ENCODE assay signal across 18 cellular contexts in genomic region chr10:43260911-43261577, GRCh38.
"Had no signal": no experiment of that assay in that cellular context is flagged by ENCODE, and none has a peak within 500 bp of the region (broad histone marks: within the 10 kb centered on the region; RNA-seq: fewer than 3 reads in every experiment).

No MANE protein-coding gene starts in this region.

- H3K27me3 ChIP-seq: body of pancreas had no signal

- DNase-seq: activated CD4-positive, alpha-beta T cell treated with anti-CD3 and anti-CD28 coated beads for 48 hours; activated CD8-positive, alpha-beta T cell treated with anti-CD3 and anti-CD28 coated beads, Interleukin-2, amount 10 ng/mL, durations not matched to agents 7 days and 5 days; activated gamma-delta T cell treated with Interleukin-2 at 50 U/mL for 16 hours; central memory CD4-positive, alpha-beta T cell; cortex of kidney; effector CD4-positive, alpha-beta T cell; lower lobe of right lung; stimulated activated CD4-positive, alpha-beta T cell treated with anti-CD3 and anti-CD28 coated beads, Interleukin-2, amount 100 ng/mL, for 48 hours; stimulated activated naive CD4-positive, alpha-beta T cell; transverse colon had no signal

- H3K4me1 ChIP-seq: lower lobe of right lung, parathyroid adenoma had no signal

- H3K27ac Mint-ChIP-seq: activated CD8-positive, alpha-beta T cell treated with anti-CD3 and anti-CD28 coated beads, Interleukin-2, amount 10 ng/mL, durations not matched to agents 7 days and 5 days; activated naive CD8-positive, alpha-beta T cell; mesothelial cell of epicardium; T-helper 17 cell had no signal

- H3K4me1 Mint-ChIP-seq: mesothelial cell of epicardium had no signal

- H2AFZ ChIP-seq: parathyroid adenoma had no signal

- H3K9me3 ChIP-seq: body of pancreas, heart left ventricle, lower lobe of right lung, transverse colon had no signal

- H3K36me3 Mint-ChIP-seq: activated naive CD8-positive, alpha-beta T cell; mesothelial cell of epicardium had no signal

- H3K27ac ChIP-seq: body of pancreas, heart left ventricle, lower lobe of right lung, parathyroid adenoma, transverse colon had no signal

- H3K4me3 Mint-ChIP-seq: activated CD8-positive, alpha-beta T cell treated with anti-CD3 and anti-CD28 coated beads, Interleukin-2, amount 10 ng/mL, durations not matched to agents 7 days and 5 days; activated naive CD8-positive, alpha-beta T cell; mesothelial cell of epicardium; neural crest cell; T-helper 17 cell had no signal

- H3K4me3 ChIP-seq: body of pancreas, heart left ventricle, lower lobe of right lung, transverse colon had no signal

- H3K9ac ChIP-seq: parathyroid adenoma had no signal

- H3K9me3 Mint-ChIP-seq: mesothelial cell of epicardium, neural crest cell had no signal

- ATAC-seq: activated CD8-positive, alpha-beta T cell treated with anti-CD3 and anti-CD28 coated beads, Interleukin-2, amount 10 ng/mL, durations not matched to agents 7 days and 5 days; body of pancreas; left colon; lower lobe of right lung had no signal

- H3K36me3 ChIP-seq: heart left ventricle, lower lobe of right lung, transverse colon had no signal
